In the genomic region with DNA sequence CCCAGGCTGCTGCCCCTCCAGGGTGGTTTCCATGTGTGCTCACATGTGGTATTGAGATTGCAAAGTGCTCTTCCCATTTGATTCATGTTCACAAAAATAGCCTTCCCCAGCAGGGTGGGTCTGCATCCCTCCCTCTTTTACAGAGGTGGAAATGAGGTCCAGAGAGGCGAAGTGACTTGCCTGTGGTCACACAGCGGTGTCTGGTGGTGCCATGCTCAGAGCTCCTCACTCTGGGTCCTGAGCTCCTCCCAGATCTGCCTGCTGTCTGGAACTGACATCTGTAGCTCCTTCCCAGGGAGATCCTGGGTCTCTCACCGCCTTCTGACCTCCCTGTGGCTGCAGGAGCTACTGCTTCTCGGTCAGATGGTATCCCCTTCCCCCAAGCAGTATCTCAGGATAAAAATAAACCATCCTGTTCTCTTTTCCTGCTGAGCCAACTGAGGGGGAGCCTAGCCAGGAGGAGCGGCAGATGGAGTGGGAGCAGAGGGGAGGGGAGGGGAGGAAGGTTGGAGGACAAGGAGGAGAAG, we compare ENCODE assay signal across 17 cellular contexts.
DNase-seq lines count a peak whose midpoint lies in the region; TF ChIP-seq lines count a peak whose summit lies in the region.
"Had no signal": no experiment of that assay in that cellular context is flagged by ENCODE, and none has a peak within 500 bp of the region (broad histone marks: within the 10 kb centered on the region; RNA-seq: fewer than 3 reads in every experiment).

No MANE protein-coding gene starts in this region.

- H3K27me3 ChIP-seq in WERI-Rb-1 (ENCODE audit: insufficient read depth, low read depth, severe bottlenecking), result no peaks in the 10 kb centered on the region
- H3K27me3 ChIP-seq: ascending aorta had no signal

- peak; percentile 31; the same call in 1 of the 2 replicates for TF ChIP-seq CTCF in WERI-Rb-1 (IDR thresholded peaks at IDR 0.05; ENCODE audit: low read depth, low read length)

- H3K9me3 ChIP-seq in WERI-Rb-1 (ENCODE audit: severe bottlenecking), result no peaks in the 10 kb centered on the region
- H3K9me3 ChIP-seq: ascending aorta, SK-N-SH, transverse colon had no signal

- peak overlapping the region; percentile 65 for H3K27ac ChIP-seq in WERI-Rb-1
- H3K27ac ChIP-seq: ascending aorta, transverse colon had no signal

- H3K4me3 ChIP-seq in WERI-Rb-1 (ENCODE audit: low read depth, low read length), result no peak overlapping the region
- H3K4me3 ChIP-seq: ascending aorta, transverse colon had no signal

- no peaks in the 10 kb centered on the region for H3K36me3 ChIP-seq in WERI-Rb-1
- H3K36me3 ChIP-seq: transverse colon had no signal

- DNase-seq in DMS53 (lab: John Stamatoyannopoulos, UW), result peak; percentile 44
- no peak for DNase-seq in DMS53 treated with DMSO at 0.1 percent for 48 hours (lab: John Stamatoyannopoulos, UW; ENCODE audit: unreplicated experiment)
- peak; percentile 22 for DNase-seq in NCI-H1092 (lab: John Stamatoyannopoulos, UW)
- peak; percentile 89 for DNase-seq in WERI-Rb-1
- peak; percentile 35 for DNase-seq in putamen (ENCODE audit: low spot score)
- DNase-seq in HK-2 (ENCODE audit: unreplicated experiment), result no peak
- DNase-seq in effector CD8-positive, alpha-beta T cell (lab: John Stamatoyannopoulos, UW), result no peak
- no peak for DNase-seq in NK-92 (lab: John Stamatoyannopoulos, UW; ENCODE audit: unreplicated experiment)
- DNase-seq: 8988T; activated CD4-positive, alpha-beta T cell treated with anti-CD3 and anti-CD28 coated beads for 36 hours; activated T-cell treated with anti-CD3 and anti-CD28 coated beads, Interleukin-2, amount 50 U/mL, for 48 hours; foreskin fibroblast; islet precursor cell; NCI-H748 treated with DMSO at 0.1 percent for 48 hours; SK-N-SH; transverse colon had no signal

Comparison
In these comparisons a context has a peak if more than half of its experiments do, and no peak if none do; other contexts are left out.
1. DNase-seq: peak in DMS53 (single experiment), NCI-H1092 (single experiment), WERI-Rb-1 (single experiment) and putamen (single experiment); none in DMS53 treated with DMSO at 0.1 percent for 48 hours (single experiment), HK-2 (single experiment), effector CD8-positive, alpha-beta T cell (single experiment) and NK-92 (single experiment).